9 cellular contexts compared by ENCODE assay signal in genomic region chr13:105821337-105821736, GRCh38.
"Had no signal": no experiment of that assay in that cellular context is flagged by ENCODE, and none has a peak within 500 bp of the region (broad histone marks: within the 10 kb centered on the region; RNA-seq: fewer than 3 reads in every experiment).

No MANE protein-coding gene starts in this region.

- DNase-seq: GM23248, GOT3, H7, H9, HCEC 1CT, HFFc6 had no signal

- H3K4me2 ChIP-seq: GM23338 had no signal

- H3K27ac ChIP-seq: GM23248 had no signal

- H2AFZ ChIP-seq: GM23248, GM23338 had no signal

- H3K9ac ChIP-seq: GM23248 had no signal

- H3K36me3 ChIP-seq: HAP-1 had no signal

- H3K4me1 ChIP-seq: HAP-1 had no signal

- ATAC-seq: GM23338, HCT116 had no signal

- H3K4me3 ChIP-seq: GM23248, GM23338, HAP-1 had no signal

- H3K9me3 ChIP-seq: HAP-1 had no signal
